Comparison of ENCODE assay signal across 29 cellular contexts in genomic region chr10:89710748-89711147, GRCh38. TPM values are rescaled to one million over a fixed set of nuclear protein-coding genes. Genes with fewer than 3 reads are reported as not detected.
DNase-seq lines count a peak whose midpoint lies in the region; ATAC-seq and TF ChIP-seq lines count a peak whose summit lies in the region.
"Had no signal": no experiment of that assay in that cellular context is flagged by ENCODE, and none has a peak within 500 bp of the region (broad histone marks: within the 10 kb centered on the region; RNA-seq: fewer than 3 reads in every experiment).

No MANE protein-coding gene starts in this region.

- H3K36me3 ChIP-seq in adipocyte (ENCODE audit: control insufficient read depth, insufficient read depth, low read length, severe bottlenecking): no peaks in the 10 kb centered on the region
- H3K36me3 ChIP-seq: prostate gland, sigmoid colon, vagina had no signal

- H3K4me1 ChIP-seq in adipocyte (ENCODE audit: control insufficient read depth, insufficient read depth, low read length): peaks cover 4% of the 10 kb centered on the region
- H3K4me1 ChIP-seq: prostate gland, sigmoid colon, SJCRH30, vagina had no signal

- H3K4me3 ChIP-seq in adipocyte (ENCODE audit: low read length): no peak overlapping the region
- no peak overlapping the region for H3K4me3 ChIP-seq in lower leg skin (ENCODE audit: low read depth, poor library complexity, severe bottlenecking)
- H3K4me3 ChIP-seq: K562, prostate gland, sigmoid colon, SJCRH30, vagina had no signal

- no peak overlapping the region for H3K27ac Mint-ChIP-seq in activated CD8-positive, alpha-beta T cell treated with anti-CD3 and anti-CD28 coated beads, Interleukin-2, amount 10 ng/mL, durations not matched to agents 7 days and 5 days
- H3K27ac Mint-ChIP-seq: activated CD8-positive, alpha-beta T cell treated with anti-CD3 and anti-CD28 coated beads for 36 hours; activated T-helper 17 cell treated with anti-CD3 and anti-CD28 coated beads, Interleukin-2, amount 50 U/mL, for 72 hours; brain; mesothelial cell of epicardium; stimulated activated naive CD8-positive, alpha-beta T cell treated with anti-CD3 and anti-CD28 coated beads, Interleukin-15, amount 100 ng/mL, for 72 hours had no signal

- TF ChIP-seq CTCF in lower leg skin (IDR thresholded peaks at IDR 0.05): no peak

- peaks cover 43% of the 10 kb centered on the region for H3K36me3 Mint-ChIP-seq in activated CD8-positive, alpha-beta T cell treated with anti-CD3 and anti-CD28 coated beads, Interleukin-2, amount 10 ng/mL, durations not matched to agents 7 days and 5 days (ENCODE audit: low read depth)

- DNase-seq in COLO829 (ENCODE audit: low spot score) (peak; percentile 11), HCEC 1CT (peak; percentile 8), adipocyte (ENCODE audit: low read depth) (peak; percentile 9), foreskin melanocyte (peak; percentile 50), lower leg skin (ENCODE audit: low spot score in 2 of 2) (no peak)
- no peak for DNase-seq in activated CD8-positive, alpha-beta T cell treated with anti-CD3 and anti-CD28 coated beads, Interleukin-2, amount 10 ng/mL, durations not matched to agents 7 days and 5 days
- DNase-seq: activated CD4-positive, CD25-positive, alpha-beta regulatory T cell treated with anti-CD3 and anti-CD28 coated beads, Interleukin-2, amount 50 U/mL, for 72 hours; activated CD8-positive, alpha-beta T cell treated with anti-CD3 and anti-CD28 coated beads for 36 hours; activated naive CD4-positive, alpha-beta T cell treated with anti-CD3 and anti-CD28 coated beads, Interleukin-2, amount 50 U/mL, for 16 hours; amniotic stem cell; DMS79 treated with DMSO at 0.1 percent for 48 hours; left ventricle myocardium superior; NCI-H1105; NCI-H187; NCI-H446 treated with DMSO at 0.1 percent for 48 hours; NCI-H774; sigmoid colon; SJCRH30; stimulated activated CD4-positive, alpha-beta T cell treated with anti-CD3 and anti-CD28 coated beads, Interleukin-12 subunit alpha, Interleukin-12 subunit beta, amount 100 ng/mL, for 4 hours; stimulated activated CD4-positive, alpha-beta T cell treated with anti-CD3 and anti-CD28 coated beads, Interleukin-2, amount 100 ng/mL, for 48 hours; stimulated activated naive CD8-positive, alpha-beta T cell treated with anti-CD3 and anti-CD28 coated beads, Interleukin-15, amount 100 ng/mL, for 72 hours; T-helper 1 cell had no signal

- WGBS in lower leg skin, 2 donors: 86 to 89% methylated on average over 3 of the region's 3 CpGs

- no peaks in the 10 kb centered on the region for H3K9me3 Mint-ChIP-seq in activated CD8-positive, alpha-beta T cell treated with anti-CD3 and anti-CD28 coated beads, Interleukin-2, amount 10 ng/mL, durations not matched to agents 7 days and 5 days (ENCODE audit: insufficient read depth)
- H3K9me3 Mint-ChIP-seq: activated CD8-positive, alpha-beta T cell treated with anti-CD3 and anti-CD28 coated beads for 36 hours; activated T-helper 17 cell treated with anti-CD3 and anti-CD28 coated beads, Interleukin-2, amount 50 U/mL, for 72 hours; brain; mesothelial cell of epicardium; stimulated activated naive CD8-positive, alpha-beta T cell treated with anti-CD3 and anti-CD28 coated beads, Interleukin-15, amount 100 ng/mL, for 72 hours had no signal

- no peak for TF ChIP-seq POLR2A in lower leg skin (IDR thresholded peaks at IDR 0.05)

- no peaks in the 10 kb centered on the region for H3K27me3 ChIP-seq in adipocyte (replicated peaks; ENCODE audit: control insufficient read depth, insufficient read depth, low read length)
- H3K27me3 ChIP-seq: sigmoid colon, SJCRH30, vagina had no signal

- CTCF ChIA-PET in activated CD8-positive, alpha-beta T cell treated with anti-CD3 and anti-CD28 coated beads, Interleukin-2, amount 10 ng/mL, durations not matched to agents 7 days and 5 days (lab: Charles Lee): no interaction called here

- H3K4me3 Mint-ChIP-seq in activated CD8-positive, alpha-beta T cell treated with anti-CD3 and anti-CD28 coated beads, Interleukin-2, amount 10 ng/mL, durations not matched to agents 7 days and 5 days: no peak overlapping the region
- H3K4me3 Mint-ChIP-seq: activated CD8-positive, alpha-beta T cell treated with anti-CD3 and anti-CD28 coated beads for 36 hours; activated T-helper 17 cell treated with anti-CD3 and anti-CD28 coated beads, Interleukin-2, amount 50 U/mL, for 72 hours; brain; mesothelial cell of epicardium; stimulated activated naive CD8-positive, alpha-beta T cell treated with anti-CD3 and anti-CD28 coated beads, Interleukin-15, amount 100 ng/mL, for 72 hours had no signal

- H3K4me1 Mint-ChIP-seq in activated CD8-positive, alpha-beta T cell treated with anti-CD3 and anti-CD28 coated beads, Interleukin-2, amount 10 ng/mL, durations not matched to agents 7 days and 5 days (ENCODE audit: low read depth): peaks cover 21% of the 10 kb centered on the region
- H3K4me1 Mint-ChIP-seq: mesothelial cell of epicardium had no signal

- H3K9ac ChIP-seq in adipocyte (ENCODE audit: low read length): no peak overlapping the region

- ATAC-seq in GM18502 (IDR thresholded peaks at IDR 0.05; ENCODE audit: poor library complexity, unreplicated experiment): no peak
- ATAC-seq in activated CD8-positive, alpha-beta T cell treated with anti-CD3 and anti-CD28 coated beads, Interleukin-2, amount 10 ng/mL, durations not matched to agents 7 days and 5 days: no peak
- ATAC-seq: activated CD8-positive, alpha-beta T cell treated with anti-CD3 and anti-CD28 coated beads for 36 hours; activated T-helper 17 cell treated with anti-CD3 and anti-CD28 coated beads, Interleukin-2, amount 50 U/mL, for 72 hours; K562; left ventricle myocardium superior; stimulated activated naive CD8-positive, alpha-beta T cell treated with anti-CD3 and anti-CD28 coated beads, Interleukin-15, amount 100 ng/mL, for 72 hours had no signal

- no peaks in the 10 kb centered on the region for H3K27me3 Mint-ChIP-seq in activated CD8-positive, alpha-beta T cell treated with anti-CD3 and anti-CD28 coated beads, Interleukin-2, amount 10 ng/mL, durations not matched to agents 7 days and 5 days (ENCODE audit: low read depth)
- H3K27me3 Mint-ChIP-seq: activated CD8-positive, alpha-beta T cell treated with anti-CD3 and anti-CD28 coated beads for 36 hours; activated T-helper 17 cell treated with anti-CD3 and anti-CD28 coated beads, Interleukin-2, amount 50 U/mL, for 72 hours; brain; stimulated activated naive CD8-positive, alpha-beta T cell treated with anti-CD3 and anti-CD28 coated beads, Interleukin-15, amount 100 ng/mL, for 72 hours had no signal

- POLR2A ChIA-PET in activated CD8-positive, alpha-beta T cell treated with anti-CD3 and anti-CD28 coated beads, Interleukin-2, amount 10 ng/mL, durations not matched to agents 7 days and 5 days (lab: Charles Lee): interaction anchor here (1.0 kb wide), 1 partner anchor 35 kb away, joined by 3 read pairs; no protein-coding TSS in a partner anchor

- H3K9me3 ChIP-seq in adipocyte (ENCODE audit: control insufficient read depth, low read length): no peaks in the 10 kb centered on the region
- H3K9me3 ChIP-seq: prostate gland, sigmoid colon, SJCRH30, vagina had no signal

- intact Hi-C loops in lower leg skin (cut with DNase I; ENCODE audit: low total_unique reads): no loop called here

RNA-seq across cellular contexts. Expression of gene KIF20B, which starts 9.4 kb away (rescaled TPM):
- 10 to 100 TPM; 68.9 to 78.4 TPM for total RNA-seq in activated CD8-positive, alpha-beta T cell treated with anti-CD3 and anti-CD28 coated beads, Interleukin-2, amount 10 ng/mL, durations not matched to agents 7 days and 5 days
- 1 to 10 TPM; 3.2 to 6.2 (median 5.7) TPM for total RNA-seq in lower leg skin

Comparison
In these comparisons a context has a peak if more than half of its experiments do, and no peak if none do; other contexts are left out.
1. DNase-seq: peak in COLO829 (single experiment), HCEC 1CT (single experiment), adipocyte (single experiment) and foreskin melanocyte (single experiment); none in activated CD8-positive, alpha-beta T cell treated with anti-CD3 and anti-CD28 coated beads, Interleukin-2, amount 10 ng/mL, durations not matched to agents 7 days and 5 days (single experiment) and lower leg skin (0 of 2).
2. RNA of gene KIF20B, which starts 9.4 kb away (total RNA-seq): 68.9 to 78.4 TPM in activated CD8-positive, alpha-beta T cell treated with anti-CD3 and anti-CD28 coated beads, Interleukin-2, amount 10 ng/mL, durations not matched to agents 7 days and 5 days; 3.2 to 6.2 TPM in lower leg skin; every median in the first group is over 4 times any median in the second.